ENCODE assay signal across 22 cellular contexts in genomic region chr1:104720701-104721100, GRCh38.
"Had no signal": no experiment of that assay in that cellular context is flagged by ENCODE, and none has a peak within 500 bp of the region (broad histone marks: within the 10 kb centered on the region; RNA-seq: fewer than 3 reads in every experiment).

No MANE protein-coding gene starts in this region.

- ATAC-seq: T-cell had no signal

- H3K4me3 ChIP-seq: PC-9, Peyer's patch, SJSA1 had no signal

- H3K9me2 ChIP-seq: SK-N-SH had no signal

- H3K9ac ChIP-seq: SK-N-SH had no signal

- H3K27me3 ChIP-seq: Peyer's patch, SJSA1 had no signal

- H2AFZ ChIP-seq: PC-9 had no signal

- H3K9me3 ChIP-seq: Peyer's patch, SJSA1, SK-N-SH had no signal

- H3K36me3 ChIP-seq: Peyer's patch, SJSA1 had no signal

- H3K4me2 ChIP-seq: PC-9, SK-N-SH had no signal

- DNase-seq: KBM-7, NCI-H1048, NCI-H1105, NCI-H1417, NCI-H1436 treated with DMSO at 0.1 percent for 48 hours, NCI-H1694, NCI-H187 treated with DMSO at 0.1 percent for 48 hours, NCI-H2029 treated with DMSO at 0.1 percent for 48 hours, NCI-H2171 treated with DMSO at 0.1 percent for 48 hours, NCI-H345, NCI-H524, NCI-H69, NCI-H774, PC-9, Peyer's patch, Right ventricle myocardium superior, RPMI8226, SIG-M5, SK-N-SH, SW 1271, T-cell had no signal

- H3K27ac ChIP-seq: PC-9, Peyer's patch, SJSA1 had no signal

- H3K4me1 ChIP-seq: Peyer's patch, SJSA1 had no signal
